In genomic region chr16:50068550-50068949, GRCh38 we compare ENCODE assay signal across 17 cellular contexts. TPM values are rescaled to one million over a fixed set of nuclear protein-coding genes. Genes with fewer than 3 reads are reported as not detected.
A peak's percentile ranks its signal among the peaks of the same experiment; 100 is the strongest.
DNase-seq lines count a peak whose midpoint lies in the region; ATAC-seq and TF ChIP-seq lines count a peak whose summit lies in the region.
"Had no signal": no experiment of that assay in that cellular context is flagged by ENCODE, and none has a peak within 500 bp of the region (broad histone marks: within the 10 kb centered on the region; RNA-seq: fewer than 3 reads in every experiment).

No MANE protein-coding gene starts in this region.

- POLR2A ChIA-PET in activated B cell treated with CpG ODN at 0.5 μM for 24 hours (lab: Charles Lee), result interaction anchor here (0.5 kb wide), 1 partner anchor 83 kb away, joined by 4 read pairs; no protein-coding TSS in a partner anchor

- CTCF ChIA-PET in activated naive CD4-positive, alpha-beta T cell treated with anti-CD3 and anti-CD28 coated beads for 36 hours (lab: Charles Lee), result interaction anchor here (0.7 to 5.9 kb wide), 9 partner anchors 44 to 159 kb away, joined by 3 to 52 read pairs (median 12); partner anchors contain the start of gene CNEP1R1
- CTCF ChIA-PET in activated B cell treated with CpG ODN at 0.5 μM for 24 hours (lab: Charles Lee), result interaction anchor here (2.7 kb wide), 1 partner anchor 44 kb away, joined by 17 read pairs; the partner anchor contains the start of gene CNEP1R1

- DNase-seq in activated naive CD4-positive, alpha-beta T cell treated with anti-CD3 and anti-CD28 coated beads for 36 hours, result no peak
- no peak for DNase-seq in activated B cell treated with CpG ODN at 0.5 μM for 24 hours
- peak; percentile 79 for DNase-seq in fibroblast of villous mesenchyme (ENCODE audit: low read depth)
- no peak for DNase-seq in type B pancreatic cell (ENCODE audit: extremely low spot score, unreplicated experiment)
- no peak for DNase-seq in stimulated activated naive B cell treated with anti-CD40 and anti-IgM and Interleukin-4, amounts not matched to agents 10 μg/mL and 1 μg/mL and 100 μg/mL, for 72 hours
- DNase-seq in amygdala (lab: John Stamatoyannopoulos, UW), result no peak
- DNase-seq: activated CD4-positive, alpha-beta T cell treated with anti-CD3 and anti-CD28 coated beads for 48 hours; activated effector memory CD4-positive, alpha-beta T cell treated with anti-CD3 and anti-CD28 coated beads, Interleukin-2, amount 50 U/mL, for 16 hours; AML-193; cerebellar nuclear complex; KG1; NCI-H510A treated with DMSO at 0.1 percent for 48 hours; pancreas; tibial artery had no signal

- H3K27me3 Mint-ChIP-seq in activated naive CD4-positive, alpha-beta T cell treated with anti-CD3 and anti-CD28 coated beads, Interleukin-2, amount 50 U/mL, for 24 hours, result no peaks in the 10 kb centered on the region
- no peaks in the 10 kb centered on the region for H3K27me3 Mint-ChIP-seq in activated naive CD4-positive, alpha-beta T cell treated with anti-CD3 and anti-CD28 coated beads for 36 hours (ENCODE audit: low read depth)
- no peaks in the 10 kb centered on the region for H3K27me3 Mint-ChIP-seq in activated B cell treated with CpG ODN at 0.5 μM for 24 hours
- H3K27me3 Mint-ChIP-seq in type B pancreatic cell, result no peaks in the 10 kb centered on the region
- H3K27me3 Mint-ChIP-seq in stimulated activated naive B cell treated with anti-CD40 and anti-IgM and Interleukin-4, amounts not matched to agents 10 μg/mL and 1 μg/mL and 100 μg/mL, for 72 hours, result no peaks in the 10 kb centered on the region

- ATAC-seq in activated B cell treated with CpG ODN at 0.5 μM for 24 hours (ENCODE audit: low read depth), result no peak
- ATAC-seq in GM18873 (IDR thresholded peaks at IDR 0.05; ENCODE audit: low FRiP score, unreplicated experiment), result no peak
- ATAC-seq in stimulated activated naive B cell treated with anti-CD40 and anti-IgM and Interleukin-4, amounts not matched to agents 10 μg/mL and 1 μg/mL and 100 μg/mL, for 72 hours (replicated peaks), result no peak
- ATAC-seq: Panc1, pancreas had no signal

- TF ChIP-seq CTCF in activated B cell treated with CpG ODN at 0.5 μM for 24 hours (IDR thresholded peaks at IDR 0.05) (no peak), fibroblast of villous mesenchyme (IDR thresholded peaks at IDR 0.05; ENCODE audit: insufficient read depth, low read depth, low read length) (no peak), type B pancreatic cell (conservative IDR thresholded peaks at IDR 0.05) (no peak)

- intact Hi-C loops in activated naive CD4-positive, alpha-beta T cell treated with anti-CD3 and anti-CD28 coated beads for 36 hours (cut with micrococcal nuclease), result loop anchor here (5.0 kb wide), 2 partner anchors 199 to 269 kb away; partner anchors contain the start of gene ADCY7
- intact Hi-C loops in activated B cell treated with CpG ODN at 0.5 μM for 24 hours (cut with micrococcal nuclease), result loop anchor here (5.0 kb wide), 1 partner anchor 211 kb away; the partner anchor contains the start of gene ZNF423

- H3K4me3 ChIP-seq in fibroblast of villous mesenchyme (ENCODE audit: low read depth, low read length), result no peak overlapping the region
- H3K4me3 ChIP-seq: pancreas, tibial artery had no signal

- peak overlapping the region; percentile 2 for H3K4me3 Mint-ChIP-seq in activated naive CD4-positive, alpha-beta T cell treated with anti-CD3 and anti-CD28 coated beads, Interleukin-2, amount 50 U/mL, for 24 hours
- no peak overlapping the region for H3K4me3 Mint-ChIP-seq in activated naive CD4-positive, alpha-beta T cell treated with anti-CD3 and anti-CD28 coated beads for 36 hours
- peak overlapping the region; percentile 5 for H3K4me3 Mint-ChIP-seq in activated B cell treated with CpG ODN at 0.5 μM for 24 hours
- H3K4me3 Mint-ChIP-seq in type B pancreatic cell, result peak overlapping the region; percentile 56
- peak overlapping the region in 1 of 2 donors; percentile 14 for H3K4me3 Mint-ChIP-seq in stimulated activated naive B cell treated with anti-CD40 and anti-IgM and Interleukin-4, amounts not matched to agents 10 μg/mL and 1 μg/mL and 100 μg/mL, for 72 hours

- H3K27ac Mint-ChIP-seq in activated naive CD4-positive, alpha-beta T cell treated with anti-CD3 and anti-CD28 coated beads, Interleukin-2, amount 50 U/mL, for 24 hours, result no peak overlapping the region
- no peak overlapping the region for H3K27ac Mint-ChIP-seq in activated naive CD4-positive, alpha-beta T cell treated with anti-CD3 and anti-CD28 coated beads for 36 hours
- H3K27ac Mint-ChIP-seq in activated B cell treated with CpG ODN at 0.5 μM for 24 hours (no peak overlapping the region), type B pancreatic cell (no peak overlapping the region)
- no peak overlapping the region for H3K27ac Mint-ChIP-seq in stimulated activated naive B cell treated with anti-CD40 and anti-IgM and Interleukin-4, amounts not matched to agents 10 μg/mL and 1 μg/mL and 100 μg/mL, for 72 hours

- H3K36me3 Mint-ChIP-seq in activated naive CD4-positive, alpha-beta T cell treated with anti-CD3 and anti-CD28 coated beads, Interleukin-2, amount 50 U/mL, for 24 hours, result peaks cover 11% of the 10 kb centered on the region
- peaks cover 13% of the 10 kb centered on the region for H3K36me3 Mint-ChIP-seq in activated naive CD4-positive, alpha-beta T cell treated with anti-CD3 and anti-CD28 coated beads for 36 hours (ENCODE audit: low read depth)
- H3K36me3 Mint-ChIP-seq in activated B cell treated with CpG ODN at 0.5 μM for 24 hours (ENCODE audit: low read depth) (peaks cover 30% of the 10 kb centered on the region), type B pancreatic cell (peaks cover 7% of the 10 kb centered on the region)
- H3K36me3 Mint-ChIP-seq in stimulated activated naive B cell treated with anti-CD40 and anti-IgM and Interleukin-4, amounts not matched to agents 10 μg/mL and 1 μg/mL and 100 μg/mL, for 72 hours, result peaks cover 14 to 33% of the 10 kb centered on the region in 2 donors

- peaks cover 63% of the 10 kb centered on the region for H3K4me1 Mint-ChIP-seq in activated naive CD4-positive, alpha-beta T cell treated with anti-CD3 and anti-CD28 coated beads, Interleukin-2, amount 50 U/mL, for 24 hours
- H3K4me1 Mint-ChIP-seq in activated naive CD4-positive, alpha-beta T cell treated with anti-CD3 and anti-CD28 coated beads for 36 hours (ENCODE audit: low read depth), result peaks cover 42% of the 10 kb centered on the region
- peaks cover 31% of the 10 kb centered on the region for H3K4me1 Mint-ChIP-seq in activated B cell treated with CpG ODN at 0.5 μM for 24 hours
- H3K4me1 Mint-ChIP-seq in type B pancreatic cell (ENCODE audit: unreplicated experiment), result peaks cover 27% of the 10 kb centered on the region
- peaks cover 23 to 26% of the 10 kb centered on the region in 2 donors for H3K4me1 Mint-ChIP-seq in stimulated activated naive B cell treated with anti-CD40 and anti-IgM and Interleukin-4, amounts not matched to agents 10 μg/mL and 1 μg/mL and 100 μg/mL, for 72 hours

- no peaks in the 10 kb centered on the region for H3K9me3 Mint-ChIP-seq in activated naive CD4-positive, alpha-beta T cell treated with anti-CD3 and anti-CD28 coated beads, Interleukin-2, amount 50 U/mL, for 24 hours
- H3K9me3 Mint-ChIP-seq in activated naive CD4-positive, alpha-beta T cell treated with anti-CD3 and anti-CD28 coated beads for 36 hours, result no peaks in the 10 kb centered on the region
- H3K9me3 Mint-ChIP-seq in activated B cell treated with CpG ODN at 0.5 μM for 24 hours (no peaks in the 10 kb centered on the region), type B pancreatic cell (no peaks in the 10 kb centered on the region)
- H3K9me3 Mint-ChIP-seq in stimulated activated naive B cell treated with anti-CD40 and anti-IgM and Interleukin-4, amounts not matched to agents 10 μg/mL and 1 μg/mL and 100 μg/mL, for 72 hours, result no peaks in the 10 kb centered on the region

RNA-seq across cellular contexts. Expression of gene HEATR3, which starts 2.8 kb away (rescaled TPM):
- 10 to 100 TPM; 16.3 to 17.5 TPM for total RNA-seq in activated naive CD4-positive, alpha-beta T cell treated with anti-CD3 and anti-CD28 coated beads for 36 hours
- total RNA-seq in activated B cell treated with CpG ODN at 0.5 μM for 24 hours, result 16.1 and 17.8 TPM in 2 replicates
- total RNA-seq in fibroblast of villous mesenchyme, result 31.2 and 34.5 TPM in 2 replicates
- total RNA-seq in type B pancreatic cell (ENCODE audit: low replicate concordance), result 16.7 and 17.9 TPM in 2 replicates

RNA-seq across cellular contexts. Expression of gene CNEP1R1, which starts 43.5 kb away (rescaled TPM):
- 10 to 100 TPM; 28.2 to 30.9 TPM for total RNA-seq in activated naive CD4-positive, alpha-beta T cell treated with anti-CD3 and anti-CD28 coated beads for 36 hours
- total RNA-seq in activated B cell treated with CpG ODN at 0.5 μM for 24 hours (22.1 and 31.0 TPM in 2 replicates), fibroblast of villous mesenchyme (26.7 and 44.5 TPM in 2 replicates), type B pancreatic cell (ENCODE audit: low replicate concordance) (21.7 and 26.1 TPM in 2 replicates)
